ENCODE assay signal across 26 cellular contexts in the genomic region with DNA sequence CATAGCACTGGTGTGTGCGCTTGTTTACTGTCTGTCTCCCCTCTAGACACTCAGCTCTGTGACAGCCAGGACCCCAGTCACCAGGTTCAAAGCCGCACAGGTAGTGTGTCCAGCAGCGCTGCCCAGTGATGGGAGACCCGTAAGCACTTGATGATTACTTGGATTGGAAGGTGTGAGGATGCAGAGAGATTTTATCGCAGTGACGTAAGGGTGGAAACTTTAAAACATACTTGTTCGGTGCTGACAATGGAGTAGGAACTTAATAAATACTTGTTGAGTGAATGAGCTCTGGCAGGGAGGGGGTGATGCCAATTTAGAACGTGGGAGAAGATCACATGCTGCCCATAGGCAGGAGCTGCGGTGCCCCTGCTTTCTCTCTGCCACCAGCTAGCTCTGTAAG.
"Had no signal": no experiment of that assay in that cellular context is flagged by ENCODE, and none has a peak within 500 bp of the region (broad histone marks: within the 10 kb centered on the region; RNA-seq: fewer than 3 reads in every experiment).

No MANE protein-coding gene starts in this region.

- H3K36me3 Mint-ChIP-seq: activated naive CD4-positive, alpha-beta T cell treated with anti-CD3 and anti-CD28 coated beads, Interleukin-2, amount 10 ng/mL, durations not matched to agents 7 days and 5 days; activated naive CD8-positive, alpha-beta T cell treated with anti-CD3 and anti-CD28 coated beads, Interleukin-2, amount 10 ng/mL, durations not matched to agents 7 days and 5 days; T-cell had no signal

- DNase-seq: activated B cell treated with CpG ODN at 0.5 μM for 24 hours; activated CD4-positive, alpha-beta memory T cell treated with anti-CD3 and anti-CD28 coated beads, Interleukin-2, amount 10 ng/mL, durations not matched to agents 7 days and 5 days; activated CD4-positive, alpha-beta T cell treated with anti-CD3 and anti-CD28 coated beads for 1 hour; activated CD4-positive, alpha-beta T cell treated with anti-CD3 and anti-CD28 coated beads, Interleukin-2, amount 10 ng/mL, durations not matched to agents 24 days and 14 days; activated CD8-positive, alpha-beta memory T cell treated with anti-CD3 and anti-CD28 coated beads, Interleukin-2, amount 50 U/mL, for 4 hours; activated gamma-delta T cell treated with Interleukin-2 at 50 U/mL for 16 hours; activated naive CD4-positive, alpha-beta T cell treated with anti-CD3 and anti-CD28 coated beads, Interleukin-2, amount 10 ng/mL, durations not matched to agents 7 days and 5 days; activated naive CD8-positive, alpha-beta T cell treated with anti-CD3 and anti-CD28 coated beads, Interleukin-2, amount 10 ng/mL, durations not matched to agents 7 days and 5 days; activated T-cell treated with anti-CD3 and anti-CD28 coated beads, Interleukin-2, amount 50 U/mL, for 72 hours; adrenal gland; anterior cingulate cortex; KG1; NCI-H1092; NCI-H1417; NCI-H1694; NCI-H2029; NCI-H2107; NCI-H345; NCI-H510A; NCI-H526 treated with DMSO at 0.1 percent for 48 hours; NCI-H82; T-cell; T-helper 2 cell; T1000 had no signal

- H3K9me3 Mint-ChIP-seq: activated B cell treated with CpG ODN at 0.5 μM for 24 hours; activated CD4-positive, alpha-beta memory T cell treated with anti-CD3 and anti-CD28 coated beads, Interleukin-2, amount 10 ng/mL, durations not matched to agents 7 days and 5 days; activated CD4-positive, alpha-beta T cell treated with anti-CD3 and anti-CD28 coated beads, Interleukin-2, amount 10 ng/mL, durations not matched to agents 24 days and 14 days; activated naive CD4-positive, alpha-beta T cell treated with anti-CD3 and anti-CD28 coated beads, Interleukin-2, amount 10 ng/mL, durations not matched to agents 7 days and 5 days; activated naive CD8-positive, alpha-beta T cell treated with anti-CD3 and anti-CD28 coated beads, Interleukin-2, amount 10 ng/mL, durations not matched to agents 7 days and 5 days; activated T-cell treated with anti-CD3 and anti-CD28 coated beads, Interleukin-2, amount 50 U/mL, for 72 hours; activated T-helper 2 cell treated with anti-CD3 and anti-CD28 coated beads, Interferon-gamma antibody, Interleukin-2, Interleukin-4, amounts not matched to agents 10 μg/mL and 5 μg/mL and 100 μg/mL, durations not matched to agents 14 hours and 24 hours and 36 hours; T-cell had no signal

- H3K4me3 ChIP-seq: adrenal gland, SK-N-MC had no signal

- H3K27ac ChIP-seq: adrenal gland, SK-N-MC had no signal

- H3K4me1 ChIP-seq: adrenal gland had no signal

- H3K27ac Mint-ChIP-seq: activated B cell treated with CpG ODN at 0.5 μM for 24 hours; activated CD4-positive, alpha-beta memory T cell treated with anti-CD3 and anti-CD28 coated beads, Interleukin-2, amount 10 ng/mL, durations not matched to agents 7 days and 5 days; activated CD4-positive, alpha-beta T cell treated with anti-CD3 and anti-CD28 coated beads, Interleukin-2, amount 10 ng/mL, durations not matched to agents 24 days and 14 days; activated naive CD4-positive, alpha-beta T cell treated with anti-CD3 and anti-CD28 coated beads, Interleukin-2, amount 10 ng/mL, durations not matched to agents 7 days and 5 days; activated naive CD8-positive, alpha-beta T cell treated with anti-CD3 and anti-CD28 coated beads, Interleukin-2, amount 10 ng/mL, durations not matched to agents 7 days and 5 days; activated T-cell treated with anti-CD3 and anti-CD28 coated beads, Interleukin-2, amount 50 U/mL, for 72 hours; activated T-helper 2 cell treated with anti-CD3 and anti-CD28 coated beads, Interferon-gamma antibody, Interleukin-2, Interleukin-4, amounts not matched to agents 10 μg/mL and 5 μg/mL and 100 μg/mL, durations not matched to agents 14 hours and 24 hours and 36 hours; T-cell had no signal

- H3K27me3 ChIP-seq: adrenal gland had no signal

- H3K4me1 Mint-ChIP-seq: activated B cell treated with CpG ODN at 0.5 μM for 24 hours had no signal

- H3K36me3 ChIP-seq: adrenal gland had no signal

- H3K9me3 ChIP-seq: adrenal gland had no signal

- H3K4me3 Mint-ChIP-seq: activated B cell treated with CpG ODN at 0.5 μM for 24 hours; activated CD4-positive, alpha-beta memory T cell treated with anti-CD3 and anti-CD28 coated beads, Interleukin-2, amount 10 ng/mL, durations not matched to agents 7 days and 5 days; activated CD4-positive, alpha-beta T cell treated with anti-CD3 and anti-CD28 coated beads, Interleukin-2, amount 10 ng/mL, durations not matched to agents 24 days and 14 days; activated naive CD4-positive, alpha-beta T cell treated with anti-CD3 and anti-CD28 coated beads, Interleukin-2, amount 10 ng/mL, durations not matched to agents 7 days and 5 days; activated naive CD8-positive, alpha-beta T cell treated with anti-CD3 and anti-CD28 coated beads, Interleukin-2, amount 10 ng/mL, durations not matched to agents 7 days and 5 days; activated T-cell treated with anti-CD3 and anti-CD28 coated beads, Interleukin-2, amount 50 U/mL, for 72 hours; T-cell had no signal

- H3K27me3 Mint-ChIP-seq: activated CD4-positive, alpha-beta T cell treated with anti-CD3 and anti-CD28 coated beads, Interleukin-2, amount 10 ng/mL, durations not matched to agents 24 days and 14 days had no signal
